Comparison of ENCODE assay signal across 25 cellular contexts in genomic region chr6:148944608-148945007, GRCh38.
DNase-seq lines count a peak whose midpoint lies in the region; ATAC-seq, FAIRE-seq and TF ChIP-seq lines count a peak whose summit lies in the region.
"Had no signal": no experiment of that assay in that cellular context is flagged by ENCODE, and none has a peak within 500 bp of the region (broad histone marks: within the 10 kb centered on the region; RNA-seq: fewer than 3 reads in every experiment).

No MANE protein-coding gene starts in this region.

- H3K27me3 ChIP-seq in astrocyte (ENCODE audit: insufficient read depth, low read length): no peaks in the 10 kb centered on the region
- H3K27me3 ChIP-seq: BLaER1 had no signal

- DNase-seq in astrocyte (ENCODE audit: low read depth) (no peak), memory B cell (ENCODE audit: low spot score in 2 of 2) (no peak), KG1 (lab: John Stamatoyannopoulos, UW) (no peak), NCI-H128 (lab: John Stamatoyannopoulos, UW; ENCODE audit: unreplicated experiment) (no peak)
- DNase-seq: 8988T; ACHN; BE2C; C1 segment of cervical spinal cord; CD4-positive, alpha-beta memory T cell; CD4-positive, CD25-positive, alpha-beta regulatory T cell; CD8-positive, alpha-beta memory T cell; COR-L47; DMS 273 treated with DMSO at 0.1 percent for 48 hours; DMS153; DMS53; DMS79; DND-41; EL; GDM1 had no signal

- CTCF ChIA-PET in HEK293 (lab: Yijun Ruan, JAX): interaction anchor here (0.5 to 2.6 kb wide), 3 partner anchors 139 to 384 kb away, joined by 3 to 13 read pairs (median 10); no protein-coding TSS in a partner anchor

- peaks cover 0 to 3% of the 10 kb centered on the region in 2 experiments; a peak in 2 of 3 replicates for H3K36me3 ChIP-seq in HEK293 (ENCODE audit: control insufficient read depth in 2 of 2, insufficient read depth in 1 of 2, low read length in 2 of 2)
- H3K36me3 ChIP-seq in astrocyte (ENCODE audit: insufficient read depth, low read length): no peaks in the 10 kb centered on the region
- H3K36me3 ChIP-seq: BE2C had no signal

- H3K4me3 ChIP-seq in HEK293 (ENCODE audit: low read depth, low read length): no peak overlapping the region
- H3K4me3 ChIP-seq in astrocyte (ENCODE audit: insufficient read depth, low read depth, low read length): no peak overlapping the region
- H3K4me3 ChIP-seq: BLaER1 had no signal

- TF ChIP-seq CTCF in HEK293 (tag by site-specific recombination; IDR thresholded peaks at IDR 0.05): no peak
- no peak for TF ChIP-seq CTCF in astrocyte (IDR thresholded peaks at IDR 0.05; ENCODE audit: insufficient read depth, low read depth, low read length)

- H3K4me3 Mint-ChIP-seq in astrocyte (ENCODE audit: unreplicated experiment) (no peak overlapping the region), memory B cell (no peak overlapping the region)
- H3K4me3 Mint-ChIP-seq: CD14-positive monocyte; CD4-positive, alpha-beta memory T cell; CD4-positive, CD25-positive, alpha-beta regulatory T cell; CD8-positive, alpha-beta memory T cell had no signal

- H3K9me3 ChIP-seq in HEK293 (ENCODE audit: control insufficient read depth, insufficient read depth, low read depth, low read length) (no peaks in the 10 kb centered on the region), astrocyte (ENCODE audit: insufficient read depth, low read depth, low read length) (no peaks in the 10 kb centered on the region)
- H3K9me3 ChIP-seq: BE2C, BLaER1 had no signal

- no peaks in the 10 kb centered on the region for H3K4me1 ChIP-seq in HEK293 (ENCODE audit: control insufficient read depth, insufficient read depth, low read length)
- H3K4me1 ChIP-seq in astrocyte (ENCODE audit: insufficient read depth, low read length): no peaks in the 10 kb centered on the region
- H3K4me1 ChIP-seq: BE2C, BLaER1 had no signal

- peak overlapping the region; percentile 92 for H3K27ac Mint-ChIP-seq in astrocyte (ENCODE audit: unreplicated experiment)
- H3K27ac Mint-ChIP-seq in memory B cell: peak overlapping the region; percentile 14
- H3K27ac Mint-ChIP-seq: CD14-positive monocyte; CD4-positive, CD25-positive, alpha-beta regulatory T cell had no signal

- peaks cover 2% of the 10 kb centered on the region for H3K36me3 Mint-ChIP-seq in astrocyte (ENCODE audit: low read depth, unreplicated experiment)
- peaks cover 8% of the 10 kb centered on the region for H3K36me3 Mint-ChIP-seq in memory B cell
- H3K36me3 Mint-ChIP-seq: CD14-positive monocyte; CD4-positive, CD25-positive, alpha-beta regulatory T cell had no signal

- H3K27me3 Mint-ChIP-seq in astrocyte (ENCODE audit: low read depth, unreplicated experiment) (no peaks in the 10 kb centered on the region), memory B cell (no peaks in the 10 kb centered on the region)
- H3K27me3 Mint-ChIP-seq: CD4-positive, alpha-beta memory T cell; CD8-positive, alpha-beta memory T cell had no signal

- no peak overlapping the region for H3K4me2 ChIP-seq in astrocyte (ENCODE audit: low read length)
- H3K4me2 ChIP-seq: BLaER1 had no signal

- no peaks in the 10 kb centered on the region for H3K9me3 Mint-ChIP-seq in astrocyte (ENCODE audit: unreplicated experiment)
- H3K9me3 Mint-ChIP-seq in memory B cell: no peaks in the 10 kb centered on the region
- H3K9me3 Mint-ChIP-seq: CD4-positive, alpha-beta memory T cell; CD4-positive, CD25-positive, alpha-beta regulatory T cell; CD8-positive, alpha-beta memory T cell had no signal

- no peaks in the 10 kb centered on the region for H4K20me1 ChIP-seq in astrocyte (ENCODE audit: insufficient read depth, low read length)
- H4K20me1 ChIP-seq: BLaER1 had no signal

- no peak for ATAC-seq in memory B cell (ENCODE audit: low read depth)
- ATAC-seq in GM21528 (IDR thresholded peaks at IDR 0.05; ENCODE audit: low FRiP score, unreplicated experiment): no peak

- H3K27ac ChIP-seq in HEK293 (ENCODE audit: extremely low read depth, low read depth, low read length): no peak overlapping the region
- no peak overlapping the region for H3K27ac ChIP-seq in astrocyte (ENCODE audit: low read depth, low read length)
- H3K27ac ChIP-seq: BLaER1 had no signal

- FAIRE-seq in astrocyte (lab: Jason Lieb, UNC): no peak
- FAIRE-seq: A204.1, GM19239 had no signal

- peaks cover 32% of the 10 kb centered on the region for H3K4me1 Mint-ChIP-seq in astrocyte (ENCODE audit: low read depth, unreplicated experiment)
- H3K4me1 Mint-ChIP-seq in memory B cell: peaks cover 2% of the 10 kb centered on the region
- H3K4me1 Mint-ChIP-seq: CD14-positive monocyte had no signal

- no peak overlapping the region for H2AFZ ChIP-seq in astrocyte (ENCODE audit: low read depth, low read length)

- no peaks in the 10 kb centered on the region for H3K79me2 ChIP-seq in astrocyte (ENCODE audit: insufficient read depth, low read length)

- POLR2A ChIA-PET in HEK293 (lab: Yijun Ruan, JAX): no interaction called here

- no peak overlapping the region for H3K9ac ChIP-seq in astrocyte (ENCODE audit: low read length)
- H3K9ac ChIP-seq: BLaER1 had no signal

TF ChIP-seq in HEK293, 187 proteins besides CTCF, POLR2A, EP300 and RAD21:
- TF ChIP-seq ZNF155 (tag by site-specific recombination; IDR thresholded peaks at IDR 0.05): no peak
- TF ChIP-seq ATF2 (tag by site-specific recombination; IDR thresholded peaks at IDR 0.05; ENCODE audit: low read depth): peak; percentile 48; the same call in 1 of the 2 replicates
- no peak for TF ChIP-seq ZFP41 (tag by site-specific recombination; IDR thresholded peaks at IDR 0.05; ENCODE audit: borderline replicate concordance)
- TF ChIP-seq ZNF140 (tag by site-specific recombination; IDR thresholded peaks at IDR 0.05): no peak
- no peak for TF ChIP-seq KLF7 (tag by site-specific recombination; IDR thresholded peaks at IDR 0.05; ENCODE audit: borderline replicate concordance)
- TF ChIP-seq REPIN1 (tag by site-specific recombination; IDR thresholded peaks at IDR 0.05; ENCODE audit: low read depth): no peak
- no peak for TF ChIP-seq WT1 (tag by site-specific recombination; IDR thresholded peaks at IDR 0.05)
